Comparison of ENCODE assay signal across 18 cellular contexts in genomic region chr15:58854598-58854997, GRCh38.
A peak's percentile ranks its signal among the peaks of the same experiment; 100 is the strongest.
DNase-seq lines count a peak whose midpoint lies in the region; ATAC-seq and TF ChIP-seq lines count a peak whose summit lies in the region.
"Had no signal": no experiment of that assay in that cellular context is flagged by ENCODE, and none has a peak within 500 bp of the region (broad histone marks: within the 10 kb centered on the region; RNA-seq: fewer than 3 reads in every experiment).

No MANE protein-coding gene starts in this region.

- peaks cover 9% of the 10 kb centered on the region for H3K4me1 Mint-ChIP-seq in mesothelial cell of epicardium
- H3K4me1 Mint-ChIP-seq: CD4-positive, alpha-beta memory T cell had no signal

- peak overlapping the region; percentile 49 for H3K27ac Mint-ChIP-seq in mesothelial cell of epicardium

- ATAC-seq in body of pancreas (peak; percentile 78), HG03520 (IDR thresholded peaks at IDR 0.05; ENCODE audit: unreplicated experiment) (no peak), HG03280 (IDR thresholded peaks at IDR 0.05; ENCODE audit: unreplicated experiment) (no peak)

- peak in 1 of 2 donors; percentile 21 for TF ChIP-seq EP300 in tibial nerve (IDR thresholded peaks at IDR 0.05)

- H3K4me3 ChIP-seq in cardiac muscle cell (no peak overlapping the region), right atrium auricular region (no peak overlapping the region), body of pancreas (no peak overlapping the region), tibial nerve (no peak overlapping the region)
- H3K4me3 ChIP-seq: PC-9, SJSA1 had no signal

- H3K4me3 Mint-ChIP-seq in mesothelial cell of epicardium: no peak overlapping the region
- H3K4me3 Mint-ChIP-seq: CD4-positive, alpha-beta memory T cell had no signal

- peaks cover 11% of the 10 kb centered on the region for H3K36me3 ChIP-seq in cardiac muscle cell
- H3K36me3 ChIP-seq in right atrium auricular region: peaks cover 22% of the 10 kb centered on the region
- no peaks in the 10 kb centered on the region for H3K36me3 ChIP-seq in body of pancreas (replicated peaks in 1 of 2; ENCODE audit: insufficient read depth in 1 of 2, low read depth in 2 of 2)
- peaks cover 0 to 40% (median 0%) of the 10 kb centered on the region in 3 donors for H3K36me3 ChIP-seq in tibial nerve

- H3K27ac ChIP-seq in cardiac muscle cell: peak overlapping the region; percentile 5
- no peak overlapping the region for H3K27ac ChIP-seq in right atrium auricular region
- peak overlapping the region in 3 of 4 donors; percentile 45 to 76 (median 67) for H3K27ac ChIP-seq in body of pancreas
- peak overlapping the region in 3 of 4 donors; percentile 47 to 80 (median 64) for H3K27ac ChIP-seq in tibial nerve
- H3K27ac ChIP-seq: PC-9, SJSA1 had no signal

- 35 to 51% methylated on average over 4 of the region's 4 CpGs for WGBS in body of pancreas, 2 donors
- WGBS in tibial nerve, 2 donors: 41 to 53% methylated on average over 4 of the region's 4 CpGs

- TF ChIP-seq CTCF in cardiac muscle cell (IDR thresholded peaks at IDR 0.05; ENCODE audit: low read depth, low read length): no peak
- no peak for TF ChIP-seq CTCF in right atrium auricular region (IDR thresholded peaks at IDR 0.05)
- TF ChIP-seq CTCF in body of pancreas (IDR thresholded peaks at IDR 0.05): no peak
- no peak for TF ChIP-seq CTCF in mesothelial cell of epicardium (IDR thresholded peaks at IDR 0.05; ENCODE audit: unreplicated experiment)
- no peak for TF ChIP-seq CTCF in tibial nerve (IDR thresholded peaks at IDR 0.05)

- peaks cover 17% of the 10 kb centered on the region for H3K36me3 Mint-ChIP-seq in mesothelial cell of epicardium

- no peaks in the 10 kb centered on the region for H3K4me1 ChIP-seq in cardiac muscle cell (ENCODE audit: low read depth)
- no peaks in the 10 kb centered on the region for H3K4me1 ChIP-seq in right atrium auricular region
- H3K4me1 ChIP-seq in body of pancreas: no peaks in the 10 kb centered on the region
- H3K4me1 ChIP-seq in tibial nerve: peaks cover 0 to 9% (median 0%) of the 10 kb centered on the region in 4 donors

- DNase-seq in cardiac muscle cell (ENCODE audit: low read depth in 1 of 2, low spot score in 1 of 2) (peak in 1 of 2 donors; percentile 42), right atrium auricular region (ENCODE audit: low spot score) (no peak), body of pancreas (no peak), mesothelial cell of epicardium (ENCODE audit: low spot score in 2 of 2, unreplicated experiment in 2 of 2) (no peak), tibial nerve (ENCODE audit: low spot score in 2 of 2) (no peak), SHP77 (lab: John Stamatoyannopoulos, UW) (no peak)
- DNase-seq: CD4-positive, alpha-beta memory T cell; DND-41; HCEC 1CT; KG1; NCI-H1105; NCI-H187; NCI-H510A; NCI-H774; PC-9 had no signal

- no peaks in the 10 kb centered on the region for H3K9me3 ChIP-seq in cardiac muscle cell (ENCODE audit: low read depth)
- no peaks in the 10 kb centered on the region for H3K9me3 ChIP-seq in right atrium auricular region
- H3K9me3 ChIP-seq in body of pancreas: no peaks in the 10 kb centered on the region
- H3K9me3 ChIP-seq in tibial nerve: no peaks in the 10 kb centered on the region
- H3K9me3 ChIP-seq: SJSA1 had no signal

- intact Hi-C loops in body of pancreas (cut with DNase I): no loop called here

- TF ChIP-seq POLR2A in body of pancreas (IDR thresholded peaks at IDR 0.05): no peak
- TF ChIP-seq POLR2A in tibial nerve (IDR thresholded peaks at IDR 0.05): no peak

- H3K27me3 ChIP-seq in cardiac muscle cell: no peaks in the 10 kb centered on the region
- H3K27me3 ChIP-seq in right atrium auricular region: no peaks in the 10 kb centered on the region
- H3K27me3 ChIP-seq in body of pancreas: no peaks in the 10 kb centered on the region
- no peaks in the 10 kb centered on the region for H3K27me3 ChIP-seq in tibial nerve
- H3K27me3 ChIP-seq: SJSA1 had no signal

- H3K27me3 Mint-ChIP-seq in mesothelial cell of epicardium (ENCODE audit: low read depth): no peaks in the 10 kb centered on the region
- H3K27me3 Mint-ChIP-seq: CD4-positive, alpha-beta memory T cell had no signal

- H3K9me3 Mint-ChIP-seq in mesothelial cell of epicardium: no peaks in the 10 kb centered on the region
- H3K9me3 Mint-ChIP-seq: CD4-positive, alpha-beta memory T cell had no signal

Comparison
In these comparisons a context has a peak if more than half of its experiments do, and no peak if none do; other contexts are left out.
1. H3K27ac ChIP-seq: peak in cardiac muscle cell (single experiment), body of pancreas (3 of 4) and tibial nerve (3 of 4); none in right atrium auricular region (0 of 2).